In genomic region chr1:79128726-79129125, GRCh38 we compare ENCODE assay signal across 2 cellular contexts.
A peak's percentile ranks its signal among the peaks of the same experiment; 100 is the strongest.
TF ChIP-seq lines count a peak whose summit lies in the region.

No MANE protein-coding gene starts in this region.

TF ChIP-seq in A549, 52 proteins besides CTCF, POLR2A, EP300 and RAD21 (continued from another document):
- TF ChIP-seq, protein P1, sequence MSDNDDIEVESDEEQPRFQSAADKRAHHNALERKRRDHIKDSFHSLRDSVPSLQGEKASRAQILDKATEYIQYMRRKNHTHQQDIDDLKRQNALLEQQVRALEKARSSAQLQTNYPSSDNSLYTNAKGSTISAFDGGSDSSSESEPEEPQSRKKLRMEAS (IDR thresholded peaks at IDR 0.05), result peak; percentile 29; the same call in 1 of the 2 replicates
- TF ChIP-seq FOXS1 (CRISPR knock-in tag; IDR thresholded peaks at IDR 0.05) (no peak), CBX8 (IDR thresholded peaks at IDR 0.05) (no peak), RFX5 (IDR thresholded peaks at IDR 0.05) (no peak), RNF2 (IDR thresholded peaks at IDR 0.05; ENCODE audit: borderline replicate concordance, low read depth) (no peak), BHLHE40 (IDR thresholded peaks at IDR 0.05; ENCODE audit: low read depth, low read length) (no peak), FOSL2 (IDR thresholded peaks at IDR 0.05) (peak; percentile 54; the same call in 1 of the 2 replicates), FOSL2 (CRISPR knock-in tag; IDR thresholded peaks at IDR 0.05) (peak; percentile 90), EHF (CRISPR knock-in tag; IDR thresholded peaks at IDR 0.05) (no peak), JUNB (IDR thresholded peaks at IDR 0.05) (peak; percentile 34; the same call in 1 of the 2 replicates), CEBPB (IDR thresholded peaks at IDR 0.05) (no peak), MAFK (IDR thresholded peaks at IDR 0.05; ENCODE audit: partially characterized antibody) (peak; percentile 22), ZC3H11A (IDR thresholded peaks at IDR 0.05) (no peak), GATA3 (IDR thresholded peaks at IDR 0.05; ENCODE audit: borderline replicate concordance) (no peak)

TF ChIP-seq in HepG2, 621 proteins besides CTCF, POLR2A, EP300 and RAD21 (continued from another document):
- TF ChIP-seq, protein P2, sequence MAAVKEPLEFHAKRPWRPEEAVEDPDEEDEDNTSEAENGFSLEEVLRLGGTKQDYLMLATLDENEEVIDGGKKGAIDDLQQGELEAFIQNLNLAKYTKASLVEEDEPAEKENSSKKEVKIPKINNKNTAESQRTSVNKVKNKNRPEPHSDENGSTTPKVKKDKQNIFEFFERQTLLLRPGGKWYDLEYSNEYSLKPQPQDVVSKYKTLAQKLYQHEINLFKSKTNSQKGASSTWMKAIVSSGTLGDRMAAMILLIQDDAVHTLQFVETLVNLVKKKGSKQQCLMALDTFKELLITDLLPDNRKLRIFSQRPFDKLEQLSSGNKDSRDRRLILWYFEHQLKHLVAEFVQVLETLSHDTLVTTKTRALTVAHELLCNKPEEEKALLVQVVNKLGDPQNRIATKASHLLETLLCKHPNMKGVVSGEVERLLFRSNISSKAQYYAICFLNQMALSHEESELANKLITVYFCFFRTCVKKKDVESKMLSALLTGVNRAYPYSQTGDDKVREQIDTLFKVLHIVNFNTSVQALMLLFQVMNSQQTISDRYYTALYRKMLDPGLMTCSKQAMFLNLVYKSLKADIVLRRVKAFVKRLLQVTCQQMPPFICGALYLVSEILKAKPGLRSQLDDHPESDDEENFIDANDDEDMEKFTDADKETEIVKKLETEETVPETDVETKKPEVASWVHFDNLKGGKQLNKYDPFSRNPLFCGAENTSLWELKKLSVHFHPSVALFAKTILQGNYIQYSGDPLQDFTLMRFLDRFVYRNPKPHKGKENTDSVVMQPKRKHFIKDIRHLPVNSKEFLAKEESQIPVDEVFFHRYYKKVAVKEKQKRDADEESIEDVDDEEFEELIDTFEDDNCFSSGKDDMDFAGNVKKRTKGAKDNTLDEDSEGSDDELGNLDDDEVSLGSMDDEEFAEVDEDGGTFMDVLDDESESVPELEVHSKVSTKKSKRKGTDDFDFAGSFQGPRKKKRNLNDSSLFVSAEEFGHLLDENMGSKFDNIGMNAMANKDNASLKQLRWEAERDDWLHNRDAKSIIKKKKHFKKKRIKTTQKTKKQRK (IDR thresholded peaks at IDR 0.05; ENCODE audit: low read length), result no peak
- no peak for TF ChIP-seq MIER3 (CRISPR knock-in tag; IDR thresholded peaks at IDR 0.05; ENCODE audit: borderline replicate concordance)
- TF ChIP-seq SYNCRIP (IDR thresholded peaks at IDR 0.05; ENCODE audit: insufficient read depth, low read depth, low read length), result no peak
- TF ChIP-seq HMGA1 (CRISPR knock-in tag; conservative IDR thresholded peaks at IDR 0.05), result no peak
- TF ChIP-seq, protein P3, sequence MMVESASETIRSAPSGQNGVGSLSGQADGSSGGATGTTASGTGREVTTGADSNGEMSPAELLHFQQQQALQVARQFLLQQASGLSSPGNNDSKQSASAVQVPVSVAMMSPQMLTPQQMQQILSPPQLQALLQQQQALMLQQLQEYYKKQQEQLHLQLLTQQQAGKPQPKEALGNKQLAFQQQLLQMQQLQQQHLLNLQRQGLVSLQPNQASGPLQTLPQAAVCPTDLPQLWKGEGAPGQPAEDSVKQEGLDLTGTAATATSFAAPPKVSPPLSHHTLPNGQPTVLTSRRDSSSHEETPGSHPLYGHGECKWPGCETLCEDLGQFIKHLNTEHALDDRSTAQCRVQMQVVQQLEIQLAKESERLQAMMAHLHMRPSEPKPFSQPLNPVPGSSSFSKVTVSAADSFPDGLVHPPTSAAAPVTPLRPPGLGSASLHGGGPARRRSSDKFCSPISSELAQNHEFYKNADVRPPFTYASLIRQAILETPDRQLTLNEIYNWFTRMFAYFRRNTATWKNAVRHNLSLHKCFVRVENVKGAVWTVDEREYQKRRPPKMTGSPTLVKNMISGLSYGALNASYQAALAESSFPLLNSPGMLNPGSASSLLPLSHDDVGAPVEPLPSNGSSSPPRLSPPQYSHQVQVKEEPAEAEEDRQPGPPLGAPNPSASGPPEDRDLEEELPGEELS (CRISPR knock-in tag; IDR thresholded peaks at IDR 0.05), result no peak
- TF ChIP-seq ZBED4 (CRISPR knock-in tag; IDR thresholded peaks at IDR 0.05; ENCODE audit: borderline replicate concordance), result no peak
- no peak for TF ChIP-seq ZNF772 (CRISPR knock-in tag; IDR thresholded peaks at IDR 0.05)
- no peak for TF ChIP-seq FOSL1 (CRISPR knock-in tag; IDR thresholded peaks at IDR 0.05; ENCODE audit: borderline replicate concordance)
